ENCODE assay signal across 1 cellular context in genomic region chr20:54146672-54147071, GRCh38.
TF ChIP-seq lines count a peak whose summit lies in the region.

No MANE protein-coding gene starts in this region.

TF ChIP-seq in GM23338, 12 proteins besides CTCF, POLR2A, EP300 and RAD21 (continued from another document):
- TF ChIP-seq ZNF462 (CRISPR knock-in tag; IDR thresholded peaks at IDR 0.05) (no peak), EZH2 (IDR thresholded peaks at IDR 0.05; ENCODE audit: low read depth, unreplicated experiment) (no peak), REST (IDR thresholded peaks at IDR 0.05; ENCODE audit: unreplicated experiment) (no peak), POLR2AphosphoS5 (IDR thresholded peaks at IDR 0.05; ENCODE audit: low read depth) (no peak), ZNF114 (CRISPR knock-in tag; IDR thresholded peaks at IDR 0.05) (no peak), JUNB (IDR thresholded peaks at IDR 0.05; ENCODE audit: unreplicated experiment) (no peak), EZH2phosphoT487 (IDR thresholded peaks at IDR 0.05; ENCODE audit: unreplicated experiment) (no peak), NANOG (IDR thresholded peaks at IDR 0.05; ENCODE audit: borderline replicate concordance) (no peak), ETS1 (IDR thresholded peaks at IDR 0.05) (no peak), ZNF331 (CRISPR knock-in tag; IDR thresholded peaks at IDR 0.05; ENCODE audit: low read depth) (no peak), STAT1 (IDR thresholded peaks at IDR 0.05; ENCODE audit: unreplicated experiment) (no peak)
